11 cellular contexts compared by ENCODE assay signal in genomic region chr21:25234857-25235801, GRCh38.
DNase-seq lines count a peak whose midpoint lies in the region; ATAC-seq and TF ChIP-seq lines count a peak whose summit lies in the region.
"Had no signal": no experiment of that assay in that cellular context is flagged by ENCODE, and none has a peak within 500 bp of the region (broad histone marks: within the 10 kb centered on the region; RNA-seq: fewer than 3 reads in every experiment).

No MANE protein-coding gene starts in this region.

- intact Hi-C loops in CD4-positive, alpha-beta T cell (cut with DNase I, micrococcal nuclease), result no loop called here
- intact Hi-C loops in mucosa of descending colon (cut with DNase I, micrococcal nuclease), result no loop called here

- H3K36me3 ChIP-seq in BLaER1 (no peaks in the 10 kb centered on the region), mucosa of descending colon (ENCODE audit: low read depth) (no peaks in the 10 kb centered on the region)
- H3K36me3 ChIP-seq: SJSA1 had no signal

- in situ Hi-C loops in KBM-7 (cut with MboI; ENCODE audit: low pct_unique_long_range_greater_than_20kb, low sequenced_read_pairs), result no loop called here

- 0 out of 2 replicates have a peak overlapping the region, but pooled peaks have one; percentile 15 for H3K27ac ChIP-seq in BLaER1
- H3K27ac ChIP-seq in CD4-positive, alpha-beta T cell (ENCODE audit: low read depth, low read length), result no peak overlapping the region
- H3K27ac ChIP-seq: SJSA1 had no signal

- no peak for TF ChIP-seq CTCF in CD4-positive, alpha-beta T cell (IDR thresholded peaks at IDR 0.05)
- TF ChIP-seq CTCF in mucosa of descending colon (IDR thresholded peaks at IDR 0.05), result no peak

- DNase-seq in GM19240 (ENCODE audit: insufficient read length, low spot score) (peak; percentile 5), mucosa of descending colon (no peak), KBM-7 (no peak), GM19238 (ENCODE audit: insufficient read length, low spot score) (no peak)
- DNase-seq in CD4-positive, alpha-beta T cell, result no peak
- DNase-seq: activated naive CD4-positive, alpha-beta T cell treated with Interleukin-2 at 50 U/mL for 16 hours; NCI-H526 had no signal

- peak overlapping the region; percentile 9; the same call in 1 of the 2 replicates for H3K4me2 ChIP-seq in BLaER1

- no peaks in the 10 kb centered on the region for H3K27me3 Mint-ChIP-seq in CD4-positive, alpha-beta T cell

- H3K4me3 Mint-ChIP-seq in CD4-positive, alpha-beta T cell, result no peak overlapping the region

- no peaks in the 10 kb centered on the region for H3K4me1 Mint-ChIP-seq in CD4-positive, alpha-beta T cell (ENCODE audit: low read depth)

- H4K20me1 ChIP-seq in BLaER1, result no peaks in the 10 kb centered on the region

- peaks cover 9% of the 10 kb centered on the region; the same call in 1 of the 2 replicates for H3K9me3 ChIP-seq in BLaER1
- H3K9me3 ChIP-seq in CD4-positive, alpha-beta T cell (ENCODE audit: control insufficient read depth, low read length), result no peaks in the 10 kb centered on the region
- H3K9me3 ChIP-seq in mucosa of descending colon, result peaks cover 19% of the 10 kb centered on the region
- H3K9me3 ChIP-seq: SJSA1 had no signal

- POLR2A ChIA-PET in CD4-positive, alpha-beta T cell (lab: Charles Lee), result no interaction called here

- CTCF ChIA-PET in CD4-positive, alpha-beta T cell (lab: Charles Lee), result no interaction called here

- no peak overlapping the region for H3K9ac ChIP-seq in BLaER1

- H3K4me1 ChIP-seq in BLaER1 (peaks cover 11% of the 10 kb centered on the region; the same call in 1 of the 2 replicates), mucosa of descending colon (ENCODE audit: low read depth) (no peaks in the 10 kb centered on the region)
- H3K4me1 ChIP-seq: SJSA1 had no signal

- no peaks in the 10 kb centered on the region for H3K27me3 ChIP-seq in BLaER1
- H3K27me3 ChIP-seq in CD4-positive, alpha-beta T cell (ENCODE audit: control insufficient read depth, insufficient read depth, low read length), result no peaks in the 10 kb centered on the region
- H3K27me3 ChIP-seq: SJSA1 had no signal

- peak; percentile 91 for ATAC-seq in HG02623 (IDR thresholded peaks at IDR 0.05; ENCODE audit: unreplicated experiment)
- peak; percentile 79 for ATAC-seq in HG03520 (IDR thresholded peaks at IDR 0.05; ENCODE audit: unreplicated experiment)
- no peak for ATAC-seq in CD4-positive, alpha-beta T cell (ENCODE audit: poor library complexity)
- no peak for ATAC-seq in mucosa of descending colon

- no peaks in the 10 kb centered on the region for H3K36me3 Mint-ChIP-seq in CD4-positive, alpha-beta T cell (ENCODE audit: low read depth)

- H3K4me3 ChIP-seq in BLaER1 (no peak overlapping the region), mucosa of descending colon (no peak overlapping the region)
- H3K4me3 ChIP-seq: SJSA1 had no signal

- no peak overlapping the region for H3K27ac Mint-ChIP-seq in CD4-positive, alpha-beta T cell

- H3K9me3 Mint-ChIP-seq in CD4-positive, alpha-beta T cell, result peaks cover 9% of the 10 kb centered on the region

Comparison
In these comparisons a context has a peak if more than half of its experiments do, and no peak if none do; other contexts are left out.
1. ATAC-seq: peak in HG02623 (single experiment) and HG03520 (single experiment); none in CD4-positive, alpha-beta T cell (single experiment) and mucosa of descending colon (single experiment).